ENCODE assay signal across 13 cellular contexts in the genomic region with DNA sequence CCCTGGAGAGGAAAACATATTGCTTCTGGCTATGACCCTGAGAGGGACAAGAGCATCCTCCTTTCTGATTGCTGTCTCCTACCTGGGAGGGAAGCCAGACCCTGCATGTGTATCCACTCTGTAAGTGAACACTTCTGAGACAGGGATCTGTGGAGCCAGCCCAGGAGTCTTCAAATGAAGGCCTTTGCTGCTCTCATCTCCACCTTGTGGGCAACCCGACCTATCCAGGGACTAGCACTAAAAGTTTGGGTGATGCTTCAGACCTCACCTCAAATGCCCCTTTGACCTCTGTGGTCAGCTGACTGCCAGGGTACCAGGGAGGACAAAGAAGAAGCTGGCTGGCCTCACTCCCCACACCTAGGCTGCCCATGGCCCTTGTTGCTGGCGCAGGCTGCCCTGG.
DNase-seq lines count a peak whose midpoint lies in the region; ATAC-seq and TF ChIP-seq lines count a peak whose summit lies in the region.
"Had no signal": no experiment of that assay in that cellular context is flagged by ENCODE, and none has a peak within 500 bp of the region (broad histone marks: within the 10 kb centered on the region; RNA-seq: fewer than 3 reads in every experiment).

No MANE protein-coding gene starts in this region.

- no peaks in the 10 kb centered on the region for H3K9me3 ChIP-seq in left ventricle myocardium inferior (replicated peaks)

- H3K4me1 ChIP-seq in left ventricle myocardium inferior: peaks cover 73% of the 10 kb centered on the region

- peak overlapping the region; percentile 30 for H3K27ac ChIP-seq in left ventricle myocardium inferior (replicated peaks)
- H3K27ac ChIP-seq: 22Rv1 had no signal

- H3K27me3 Mint-ChIP-seq in glutamatergic neuron (ENCODE audit: unreplicated experiment): peaks cover 6% of the 10 kb centered on the region

- intact Hi-C loops in left ventricle myocardium inferior (cut with micrococcal nuclease) (no loop called here), left ventricle myocardium superior (cut with micrococcal nuclease) (no loop called here)

- no peak overlapping the region for H3K4me3 Mint-ChIP-seq in glutamatergic neuron (ENCODE audit: unreplicated experiment)
- H3K4me3 Mint-ChIP-seq: CD14-positive monocyte; CD8-positive, alpha-beta T cell had no signal

- no peak for TF ChIP-seq CTCF in left ventricle myocardium inferior (IDR thresholded peaks at IDR 0.05; ENCODE audit: borderline replicate concordance)
- TF ChIP-seq CTCF in glutamatergic neuron (IDR thresholded peaks at IDR 0.05; ENCODE audit: partially characterized antibody, unreplicated experiment): no peak

- peaks cover 4% of the 10 kb centered on the region for H3K36me3 Mint-ChIP-seq in glutamatergic neuron (ENCODE audit: unreplicated experiment)
- H3K36me3 Mint-ChIP-seq: CD14-positive monocyte; CD8-positive, alpha-beta T cell had no signal

- H3K27me3 ChIP-seq in left ventricle myocardium inferior (ENCODE audit: low read depth): no peaks in the 10 kb centered on the region

- ATAC-seq in left ventricle myocardium superior (no peak), HG02840 (IDR thresholded peaks at IDR 0.05; ENCODE audit: low FRiP score, unreplicated experiment) (no peak)
- ATAC-seq: CD8-positive, alpha-beta T cell had no signal

- no peaks in the 10 kb centered on the region for H3K36me3 ChIP-seq in left ventricle myocardium inferior

- no peak overlapping the region for H3K4me3 ChIP-seq in left ventricle myocardium inferior

- no peak overlapping the region for H3K27ac Mint-ChIP-seq in glutamatergic neuron (ENCODE audit: unreplicated experiment)
- H3K27ac Mint-ChIP-seq: CD14-positive monocyte; CD8-positive, alpha-beta T cell had no signal

- peak; percentile 31 for DNase-seq in DMS 273 (lab: John Stamatoyannopoulos, UW; ENCODE audit: unreplicated experiment)
- DNase-seq in DMS 273 treated with DMSO at 0.1 percent for 48 hours (lab: John Stamatoyannopoulos, UW): no peak
- DNase-seq in left ventricle myocardium inferior: no peak
- DNase-seq in left ventricle myocardium superior: no peak
- DNase-seq in pons (ENCODE audit: low spot score): peak; percentile 26
- DNase-seq in glutamatergic neuron: no peak
- DNase-seq: CD8-positive, alpha-beta T cell; COR-L47; DMS53; GF-D8 had no signal

- H3K4me1 Mint-ChIP-seq in glutamatergic neuron (ENCODE audit: low read depth, unreplicated experiment): peaks cover 16% of the 10 kb centered on the region

- peaks cover 1% of the 10 kb centered on the region for H3K9me3 Mint-ChIP-seq in glutamatergic neuron (ENCODE audit: unreplicated experiment)
- H3K9me3 Mint-ChIP-seq: CD14-positive monocyte; CD8-positive, alpha-beta T cell had no signal

Comparison
In these comparisons a context has a peak if more than half of its experiments do, and no peak if none do; other contexts are left out.
1. DNase-seq: peak in DMS 273 (single experiment) and pons (single experiment); none in DMS 273 treated with DMSO at 0.1 percent for 48 hours (single experiment), left ventricle myocardium inferior (single experiment), left ventricle myocardium superior (single experiment) and glutamatergic neuron (single experiment).